16 cellular contexts compared by ENCODE assay signal in the genomic region with DNA sequence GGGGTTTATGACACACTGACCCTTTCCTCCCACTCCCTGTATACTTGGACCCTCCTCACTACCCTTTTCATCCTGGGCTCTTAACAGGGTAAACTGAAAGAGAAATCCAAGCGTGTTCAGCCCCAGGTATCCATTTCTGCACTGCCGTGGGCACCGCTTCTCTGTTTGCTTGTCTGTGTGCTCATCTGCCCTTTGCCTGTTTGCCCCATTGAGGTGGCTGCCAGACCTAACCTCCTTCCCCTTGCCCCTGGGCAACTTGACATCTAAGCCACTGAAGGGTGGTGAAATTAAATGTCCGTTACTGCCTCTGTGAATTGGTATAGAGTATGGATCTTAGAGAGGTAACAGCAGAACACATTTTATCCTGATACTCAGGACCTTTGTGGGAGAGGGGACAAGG. TPM values are rescaled to one million over a fixed set of nuclear protein-coding genes. Genes with fewer than 3 reads are reported as not detected.
A peak's percentile ranks its signal among the peaks of the same experiment; 100 is the strongest.
DNase-seq lines count a peak whose midpoint lies in the region; ATAC-seq and TF ChIP-seq lines count a peak whose summit lies in the region.
"Had no signal": no experiment of that assay in that cellular context is flagged by ENCODE, and none has a peak within 500 bp of the region (broad histone marks: within the 10 kb centered on the region; RNA-seq: fewer than 3 reads in every experiment).

No MANE protein-coding gene starts in this region.

- H3K9me3 ChIP-seq in heart left ventricle (no peaks in the 10 kb centered on the region), WERI-Rb-1 (ENCODE audit: severe bottlenecking) (no peaks in the 10 kb centered on the region), right lobe of liver (no peaks in the 10 kb centered on the region), subcutaneous abdominal adipose tissue (ENCODE audit: control insufficient read depth in 5 of 5, low read length in 5 of 5) (no peaks in the 10 kb centered on the region)

- TF ChIP-seq CTCF in heart left ventricle (IDR thresholded peaks at IDR 0.05), result no peak
- TF ChIP-seq CTCF in WERI-Rb-1 (IDR thresholded peaks at IDR 0.05; ENCODE audit: low read depth, low read length), result no peak
- TF ChIP-seq CTCF in right lobe of liver (IDR thresholded peaks at IDR 0.05), result no peak

- TF ChIP-seq POLR2A in heart left ventricle (IDR thresholded peaks at IDR 0.05), result no peak
- no peak for TF ChIP-seq POLR2A in right lobe of liver (IDR thresholded peaks at IDR 0.05)

- DNase-seq in heart left ventricle (no peak), Right ventricle myocardium superior (no peak), WERI-Rb-1 (no peak), right lobe of liver (peak; percentile 49 to 74 (median 67)), NCI-H748 (lab: John Stamatoyannopoulos, UW; ENCODE audit: unreplicated experiment) (no peak)
- DNase-seq: C1 segment of cervical spinal cord, DMS79 treated with DMSO at 0.1 percent for 48 hours, HFFc6, NCI-H187 treated with DMSO at 0.1 percent for 48 hours, NCI-H2171, NCI-H446, NCI-H69 had no signal

- H3K27me3 ChIP-seq in heart left ventricle, result no peaks in the 10 kb centered on the region
- H3K27me3 ChIP-seq in WERI-Rb-1 (ENCODE audit: insufficient read depth, low read depth, severe bottlenecking), result no peaks in the 10 kb centered on the region
- no peaks in the 10 kb centered on the region for H3K27me3 ChIP-seq in right lobe of liver
- H3K27me3 ChIP-seq in subcutaneous abdominal adipose tissue (ENCODE audit: control insufficient read depth in 5 of 5, insufficient read depth in 4 of 5, low read length in 5 of 5), result no peaks in the 10 kb centered on the region

- H3K4me1 ChIP-seq in heart left ventricle (peaks cover 0 to 41% (median 20%) of the 10 kb centered on the region in 12 donors), right lobe of liver (peaks cover 0 to 27% (median 13%) of the 10 kb centered on the region in 4 donors), subcutaneous abdominal adipose tissue (ENCODE audit: control insufficient read depth in 5 of 5, insufficient read depth in 5 of 5, low read length in 5 of 5) (peaks cover 0 to 27% (median 10%) of the 10 kb centered on the region in 5 donors)

- intact Hi-C loops in heart left ventricle (cut with DNase I) (no loop called here), Right ventricle myocardium superior (cut with DNase I) (no loop called here), right lobe of liver (cut with DNase I) (no loop called here)

- WGBS in heart left ventricle, 4 donors, result 77 to 86% (median 80%) methylated on average over 4 of the region's 4 CpGs
- WGBS in right lobe of liver (ENCODE audit: insufficient coverage, low coverage, low lambda C conversion rate, missing lambda C conversion rate), result 36% methylated on average over 3 of the region's 4 CpGs

- ATAC-seq in heart left ventricle (peak in 1 of 4 donors; percentile 18), Right ventricle myocardium superior (ENCODE audit: poor library complexity) (no peak), right lobe of liver (peak; percentile 90 to 96 (median 94)), HG02884 (IDR thresholded peaks at IDR 0.05; ENCODE audit: unreplicated experiment) (no peak)

- no peak overlapping the region for H3K4me3 ChIP-seq in heart left ventricle
- H3K4me3 ChIP-seq in WERI-Rb-1 (ENCODE audit: low read depth, low read length), result no peak overlapping the region
- H3K4me3 ChIP-seq in right lobe of liver, result no peak overlapping the region
- no peak overlapping the region for H3K4me3 ChIP-seq in subcutaneous abdominal adipose tissue (ENCODE audit: low read depth in 1 of 5, low read length in 5 of 5)

- peak overlapping the region in 11 of 12 donors; percentile 4 to 68 (median 48) for H3K27ac ChIP-seq in heart left ventricle
- peak overlapping the region; percentile 56 for H3K27ac ChIP-seq in WERI-Rb-1
- H3K27ac ChIP-seq in right lobe of liver, result no peak overlapping the region
- H3K27ac ChIP-seq in subcutaneous abdominal adipose tissue (ENCODE audit: low read depth, low read length), result peak overlapping the region; percentile 66
- H3K27ac ChIP-seq: HL-60, RWPE1 had no signal

- H3K36me3 ChIP-seq in heart left ventricle (peaks cover 0 to 36% (median 7%) of the 10 kb centered on the region in 9 donors), WERI-Rb-1 (no peaks in the 10 kb centered on the region), right lobe of liver (peaks cover 0 to 38% (median 0%) of the 10 kb centered on the region in 4 donors), subcutaneous abdominal adipose tissue (ENCODE audit: control insufficient read depth in 5 of 5, insufficient read depth in 5 of 5, low read length in 5 of 5) (peaks cover 4 to 64% (median 37%) of the 10 kb centered on the region in 5 donors)

- H3K9ac ChIP-seq in subcutaneous abdominal adipose tissue (ENCODE audit: low read length in 5 of 5), result peak overlapping the region in 3 of 5 donors; percentile 1 to 31 (median 29)

RNA-seq across cellular contexts. Expression of a gene that starts 38.7 kb away (rescaled TPM):
- total RNA-seq in heart left ventricle (100 to 1,000 TPM in 4 of 9 donors, 10 to 100 TPM in 5; 87.1 to 113 (median 99.7) TPM), Right ventricle myocardium superior (137 TPM), right lobe of liver (100 to 1,000 TPM in 1 of 6 experiments, 10 to 100 TPM in 5; 21.9 to 118 (median 45.7) TPM)
- polyA plus RNA-seq in heart left ventricle, result 100 to 1,000 TPM in 1 of 2 donors, 10 to 100 TPM in 1; 72.6 to 117 TPM

RNA-seq across cellular contexts. Expression of a gene that starts 40.5 kb away (rescaled TPM):
- total RNA-seq in heart left ventricle (10 to 100 TPM; 17.8 to 38.1 (median 26.8) TPM), Right ventricle myocardium superior (15.7 TPM), right lobe of liver (10 to 100 TPM; 25.9 to 63.6 (median 31.7) TPM)
- polyA plus RNA-seq in heart left ventricle, result 10 to 100 TPM; 32.3 to 38.7 TPM

RNA-seq across cellular contexts. Expression of a gene that starts 40.5 kb away (rescaled TPM):
- total RNA-seq in heart left ventricle, result 100 to 1,000 TPM in 7 of 9 donors, 10 to 100 TPM in 2; 50.7 to 306 (median 144) TPM
- polyA plus RNA-seq in heart left ventricle, result 100 to 1,000 TPM in 1 of 2 donors, 10 to 100 TPM in 1; 12.8 to 448 TPM
- 222 TPM for total RNA-seq in Right ventricle myocardium superior
- 1 to 10 TPM in 1 of 6 experiments, under 1 TPM in 4, not detected in 1; 0.11 to 1.0 (median 0.39) TPM for total RNA-seq in right lobe of liver

RNA-seq across cellular contexts. Expression of a gene that starts 42.5 kb away (rescaled TPM):
- total RNA-seq in heart left ventricle (10 to 100 TPM in 8 of 9 donors, 1 to 10 TPM in 1; 7.9 to 30.7 (median 17.5) TPM), Right ventricle myocardium superior (21.0 TPM), right lobe of liver (10 to 100 TPM in 2 of 6 experiments, 1 to 10 TPM in 4; 4.8 to 13.3 (median 9.4) TPM)
- polyA plus RNA-seq in heart left ventricle, result 10 to 100 TPM; 13.0 to 22.1 TPM

Comparison
In these comparisons a context has a peak if more than half of its experiments do, and no peak if none do; other contexts are left out.
1. ATAC-seq: peak in right lobe of liver (4 of 4); none in Right ventricle myocardium superior (single experiment) and HG02884 (single experiment).
2. DNase-seq: peak in right lobe of liver (3 of 3); none in heart left ventricle (0 of 5), Right ventricle myocardium superior (single experiment), WERI-Rb-1 (single experiment) and NCI-H748 (single experiment).
3. H3K27ac ChIP-seq: peak in heart left ventricle (11 of 12), WERI-Rb-1 (single experiment) and subcutaneous abdominal adipose tissue (single experiment); none in right lobe of liver (0 of 3).
4. RNA of a gene that starts 40.5 kb away (total RNA-seq): 222 TPM in Right ventricle myocardium superior (single experiment) and 50.7 to 306 TPM in heart left ventricle; 0.11 to 1.0 TPM in right lobe of liver; every median in the first group is over 10 times any median in the second.